ENCODE assay signal across 8 cellular contexts in the genomic region with DNA sequence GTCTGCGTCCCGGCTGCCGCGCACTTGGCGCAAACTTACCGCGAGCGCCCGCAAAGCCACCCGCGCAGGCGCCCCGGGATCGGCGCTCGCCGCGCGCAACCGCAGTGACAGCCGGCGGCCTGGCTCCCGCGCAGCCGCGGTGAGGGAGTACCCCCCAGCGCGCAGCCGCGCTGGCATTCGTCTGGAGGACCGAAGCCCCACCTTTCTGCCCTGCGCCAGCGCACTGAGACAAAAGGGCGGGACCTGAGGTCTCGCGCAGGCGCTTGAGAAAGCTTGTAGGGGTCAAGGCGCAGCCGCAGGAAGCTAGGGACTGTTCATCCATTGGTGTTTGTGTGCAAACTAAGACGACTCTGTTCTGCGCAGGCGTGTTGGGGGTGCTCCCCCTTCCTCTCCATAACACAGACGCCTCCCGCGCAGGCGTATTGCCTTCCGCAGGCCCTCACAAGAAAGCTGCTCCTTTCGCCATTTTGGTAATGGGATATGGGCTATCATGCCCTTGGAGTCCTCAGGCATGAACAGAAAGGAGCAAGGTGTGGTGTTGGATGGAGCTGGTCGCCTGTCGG. TPM values are rescaled to one million over a fixed set of nuclear protein-coding genes. Genes with fewer than 3 reads are reported as not detected.
A peak's percentile ranks its signal among the peaks of the same experiment; 100 is the strongest.
DNase-seq lines count a peak whose midpoint lies in the region; ATAC-seq and TF ChIP-seq lines count a peak whose summit lies in the region.

Gene PHF12, minus strand, starts transcription at position 91 of the 563 bp plus-strand sequence. CDS start 558 bp downstream, outside the sequence.

- peaks cover 26 to 44% (median 37%) of the 10 kb centered on the region in 6 donors for H3K4me1 ChIP-seq in spleen

- TF ChIP-seq CTCF in AG04449 (IDR thresholded peaks at IDR 0.05; ENCODE audit: insufficient read depth, low read length, missing control alignments) (no peak), activated B cell treated with CpG ODN at 0.5 μM for 24 hours (IDR thresholded peaks at IDR 0.05) (no peak), spleen (IDR thresholded peaks at IDR 0.05 in 8 of 11, conservative IDR thresholded peaks at IDR 0.05 in 3 of 11) (peak in 2 of 11 experiments; percentile 31 to 33)

- H3K27me3 Mint-ChIP-seq in activated B cell treated with CpG ODN at 0.5 μM for 24 hours = no peaks in the 10 kb centered on the region

- intact Hi-C loops in activated B cell treated with CpG ODN at 0.5 μM for 24 hours (cut with micrococcal nuclease) = loop anchor here (5.0 to 10.0 kb wide), 4 partner anchors 289 to 643 kb away; partner anchors contain the start of genes ANKRD13B, SDF2, SPAG5 and SUPT6H
- intact Hi-C loops in spleen (cut with DNase I; ENCODE audit: low total_unique reads) = no loop called here

- POLR2A ChIA-PET in AG04449 (lab: Yijun Ruan, JAX) = interaction anchor here (0.6 to 3.1 kb wide), 8 partner anchors 14 to 282 kb away, joined by 3 to 14 read pairs (median 4); partner anchors contain the start of genes NEK8, RPL23A and TLCD1
- POLR2A ChIA-PET in activated B cell treated with CpG ODN at 0.5 μM for 24 hours (lab: Charles Lee) = interaction anchor here (0.5 to 4.7 kb wide), 30 partner anchors 13 to 1059 kb away, joined by 3 to 95 read pairs (median 6); partner anchors contain the start of genes BLTP2, DHRS13, FAM222B and FLOT2

- H3K27ac ChIP-seq in caudate nucleus (ENCODE audit: low read depth, low read length) (peak within 1 kb of the TSS; percentile 100), spleen (peak within 1 kb of the TSS; percentile 94 to 100 (median 99))

- CTCF ChIA-PET in AG04449 (lab: Yijun Ruan, JAX) = interaction anchor here (0.9 to 19.7 kb wide), 9 partner anchors 12 to 268 kb away, joined by 3 to 1065 read pairs (median 16); partner anchors contain the start of genes NEK8 and TLCD1
- CTCF ChIA-PET in activated B cell treated with CpG ODN at 0.5 μM for 24 hours (lab: Charles Lee) = interaction anchor here (1.1 to 1.6 kb wide), 5 partner anchors 14 to 232 kb away, joined by 3 to 8 read pairs (median 7); partner anchors contain the start of genes RPL23A and TLCD1

- peak within 1 kb of the TSS; percentile 96 for H3K4me3 Mint-ChIP-seq in activated B cell treated with CpG ODN at 0.5 μM for 24 hours

- DNase-seq in AG04449 (ENCODE audit: low read depth, low spot score) = peak; percentile 100
- DNase-seq in NCI-H345 (lab: John Stamatoyannopoulos, UW) = peak; percentile 100
- peak; percentile 99 for DNase-seq in activated B cell treated with CpG ODN at 0.5 μM for 24 hours
- DNase-seq in caudate nucleus (lab: John Stamatoyannopoulos, UW) = peak; percentile 90 to 100 (median 99)
- peak; percentile 100 for DNase-seq in inferior parietal cortex (ENCODE audit: extremely low spot score)
- DNase-seq in spleen = peak; percentile 100

- 0 to 1% (median 1%) methylated on average over 28 to 51 of the region's 51 CpGs for WGBS in spleen, 5 donors

- peaks cover 27% of the 10 kb centered on the region for H3K36me3 Mint-ChIP-seq in activated B cell treated with CpG ODN at 0.5 μM for 24 hours (ENCODE audit: low read depth)

- H3K9me3 Mint-ChIP-seq in activated B cell treated with CpG ODN at 0.5 μM for 24 hours = no peaks in the 10 kb centered on the region

- peaks cover 0 to 6% (median 0%) of the 10 kb centered on the region in 6 donors for H3K36me3 ChIP-seq in spleen

- H3K4me1 Mint-ChIP-seq in activated B cell treated with CpG ODN at 0.5 μM for 24 hours = peaks cover 24% of the 10 kb centered on the region

- H3K27me3 ChIP-seq in spleen (replicated peaks in 1 of 7) = no peaks in the 10 kb centered on the region

- no peaks in the 10 kb centered on the region for H3K9me3 ChIP-seq in spleen

- in situ Hi-C loops in GM18951 (cut with MboI; ENCODE audit: low sequenced_read_pairs, unreplicated experiment) = no loop called here

- H3K27ac Mint-ChIP-seq in activated B cell treated with CpG ODN at 0.5 μM for 24 hours = peak within 1 kb of the TSS; percentile 93

- H3K4me3 ChIP-seq in AG04449 (ENCODE audit: low read depth, low read length) (peak within 1 kb of the TSS; percentile 89), spleen (peak within 1 kb of the TSS; percentile 90 to 98 (median 96))

- peak; percentile 75 for TF ChIP-seq POLR2A in GM18951 (IDR thresholded peaks at IDR 0.05; ENCODE audit: extremely low read depth, insufficient read depth, insufficient read length)
- peak; percentile 3 to 76 (median 26) for TF ChIP-seq POLR2A in spleen (IDR thresholded peaks at IDR 0.05)

- ATAC-seq in HG03196 (IDR thresholded peaks at IDR 0.05; ENCODE audit: unreplicated experiment) (peak; percentile 58), activated B cell treated with CpG ODN at 0.5 μM for 24 hours (ENCODE audit: low read depth) (peak; percentile 56)

RNA-seq across cellular contexts. Expression of gene PHF12, which starts in this region (rescaled TPM):
- total RNA-seq in activated B cell treated with CpG ODN at 0.5 μM for 24 hours (89.2 and 96.5 TPM in 2 replicates), spleen (100 to 1,000 TPM in 2 of 7 donors, 10 to 100 TPM in 5; 65.9 to 118 (median 84.9) TPM)
- 10 to 100 TPM; 16.2 to 22.0 (median 20.0) TPM for polyA plus RNA-seq in spleen

Comparison
In these comparisons a context has a peak if more than half of its experiments do, and no peak if none do; other contexts are left out.
1. Peak in every context shown above with its lines: DNase-seq, ATAC-seq, H3K4me3 ChIP-seq and H3K27ac ChIP-seq.